ENCODE assay signal across 13 cellular contexts in genomic region chr6:144162977-144163376, GRCh38. TPM values are rescaled to one million over a fixed set of nuclear protein-coding genes. Genes with fewer than 3 reads are reported as not detected.
DNase-seq lines count a peak whose midpoint lies in the region; ATAC-seq and TF ChIP-seq lines count a peak whose summit lies in the region.
"Had no signal": no experiment of that assay in that cellular context is flagged by ENCODE, and none has a peak within 500 bp of the region (broad histone marks: within the 10 kb centered on the region; RNA-seq: fewer than 3 reads in every experiment).

No MANE protein-coding gene starts in this region.

- no peaks in the 10 kb centered on the region for H3K27me3 Mint-ChIP-seq in IgD-negative memory B cell
- H3K27me3 Mint-ChIP-seq: activated naive CD8-positive, alpha-beta T cell treated with anti-CD3 and anti-CD28 coated beads for 36 hours; stimulated activated naive CD8-positive, alpha-beta T cell treated with anti-CD3 and anti-CD28 coated beads, Interleukin-15, amount 100 ng/mL, for 72 hours had no signal

- H3K27ac Mint-ChIP-seq in IgD-negative memory B cell, result peak overlapping the region in 2 of 3 donors; percentile 89 to 90
- H3K27ac Mint-ChIP-seq: activated naive CD8-positive, alpha-beta T cell treated with anti-CD3 and anti-CD28 coated beads for 36 hours; stimulated activated naive CD8-positive, alpha-beta T cell treated with anti-CD3 and anti-CD28 coated beads, Interleukin-15, amount 100 ng/mL, for 72 hours had no signal

- peaks cover 8% of the 10 kb centered on the region for H3K36me3 Mint-ChIP-seq in IgD-negative memory B cell

- WGBS in heart right ventricle, 2 donors, result 89 to 95% methylated on average over 7 of the region's 7 CpGs

- intact Hi-C loops in heart right ventricle (cut with DNase I), result no loop called here

- H3K36me3 ChIP-seq in heart right ventricle, result peaks cover 0 to 8% (median 0%) of the 10 kb centered on the region in 9 donors

- H3K4me3 ChIP-seq in heart right ventricle, result no peak overlapping the region
- H3K4me3 ChIP-seq: dorsolateral prefrontal cortex had no signal

- peaks cover 8 to 54% (median 20%) of the 10 kb centered on the region in 9 donors for H3K4me1 ChIP-seq in heart right ventricle

- no peaks in the 10 kb centered on the region for H3K9me3 ChIP-seq in heart right ventricle

- H3K9me3 Mint-ChIP-seq in IgD-negative memory B cell, result no peaks in the 10 kb centered on the region
- H3K9me3 Mint-ChIP-seq: activated naive CD8-positive, alpha-beta T cell treated with anti-CD3 and anti-CD28 coated beads for 36 hours; stimulated activated naive CD8-positive, alpha-beta T cell treated with anti-CD3 and anti-CD28 coated beads, Interleukin-15, amount 100 ng/mL, for 72 hours had no signal

- peaks cover 10 to 15% (median 11%) of the 10 kb centered on the region in 3 donors for H3K4me1 Mint-ChIP-seq in IgD-negative memory B cell

- H3K27ac ChIP-seq in heart right ventricle, result peak overlapping the region in 1 of 10 donors; percentile 52

- ATAC-seq in GM18909 (IDR thresholded peaks at IDR 0.05; ENCODE audit: poor library complexity, unreplicated experiment) (peak; percentile 80), HG02678 (IDR thresholded peaks at IDR 0.05; ENCODE audit: unreplicated experiment) (peak; percentile 79), heart right ventricle (no peak)
- ATAC-seq: stimulated activated naive CD8-positive, alpha-beta T cell treated with anti-CD3 and anti-CD28 coated beads, Interleukin-15, amount 100 ng/mL, for 72 hours had no signal

- no peaks in the 10 kb centered on the region for H3K27me3 ChIP-seq in heart right ventricle

- peak; percentile 63 for DNase-seq in medulla oblongata (ENCODE audit: extremely low spot score)
- DNase-seq in heart right ventricle, result no peak
- DNase-seq in activated T-cell treated with anti-CD3 and anti-CD28 coated beads for 4 hours, result no peak
- DNase-seq in stimulated activated CD4-positive, alpha-beta T cell treated with anti-CD3 and anti-CD28 coated beads, Interleukin-15, amount 100 ng/mL, for 24 hours, result no peak
- no peak for DNase-seq in stimulated activated CD4-positive, alpha-beta T cell treated with anti-CD3 and anti-CD28 coated beads, Interleukin-2, amount 100 ng/mL, for 48 hours
- DNase-seq: activated CD4-positive, alpha-beta T cell treated with anti-CD3 and anti-CD28 coated beads, Interleukin-2, amount 50 U/mL, for 4 hours; activated naive CD8-positive, alpha-beta T cell treated with anti-CD3 and anti-CD28 coated beads for 36 hours; dorsolateral prefrontal cortex; NCI-H1694; stimulated activated naive CD8-positive, alpha-beta T cell treated with anti-CD3 and anti-CD28 coated beads, Interleukin-15, amount 100 ng/mL, for 72 hours had no signal

- peak overlapping the region in 3 of 4 donors; percentile 14 to 83 (median 52) for H3K4me3 Mint-ChIP-seq in IgD-negative memory B cell
- H3K4me3 Mint-ChIP-seq: activated naive CD8-positive, alpha-beta T cell treated with anti-CD3 and anti-CD28 coated beads for 36 hours; stimulated activated naive CD8-positive, alpha-beta T cell treated with anti-CD3 and anti-CD28 coated beads, Interleukin-15, amount 100 ng/mL, for 72 hours had no signal

- no peak for TF ChIP-seq CTCF in heart right ventricle (IDR thresholded peaks at IDR 0.05)

RNA-seq across cellular contexts. Expression of gene STX11, which starts 12.7 kb away (rescaled TPM):
- polyA plus RNA-seq in IgD-negative memory B cell, result 11.5 TPM
- total RNA-seq in heart right ventricle, result 10 to 100 TPM in 2 of 10 donors, 1 to 10 TPM in 8; 6.9 to 15.9 (median 8.9) TPM
- 1 to 10 TPM; 4.8 to 9.0 TPM for polyA plus RNA-seq in heart right ventricle

Comparison
In these comparisons a context has a peak if more than half of its experiments do, and no peak if none do; other contexts are left out.
1. ATAC-seq: peak in GM18909 (single experiment) and HG02678 (single experiment); none in heart right ventricle (0 of 8).